Comparison of ENCODE assay signal across 33 cellular contexts in genomic region chr14:43692706-43693105, GRCh38.
"Had no signal": no experiment of that assay in that cellular context is flagged by ENCODE, and none has a peak within 500 bp of the region (broad histone marks: within the 10 kb centered on the region; RNA-seq: fewer than 3 reads in every experiment).

No MANE protein-coding gene starts in this region.

- H3K27me3 Mint-ChIP-seq: activated CD4-positive, alpha-beta memory T cell treated with anti-CD3 and anti-CD28 coated beads, Interleukin-2, amount 10 ng/mL, durations not matched to agents 7 days and 5 days; activated CD8-positive, alpha-beta memory T cell treated with anti-CD3 and anti-CD28 coated beads, Interleukin-2, amount 10 ng/mL, durations not matched to agents 7 days and 5 days; activated naive CD4-positive, alpha-beta T cell treated with anti-CD3 and anti-CD28 coated beads, Interleukin-2, amount 10 ng/mL, durations not matched to agents 7 days and 5 days; activated naive CD8-positive, alpha-beta T cell; central memory CD8-positive, alpha-beta T cell had no signal

- H3K4me1 Mint-ChIP-seq: activated CD4-positive, alpha-beta memory T cell treated with anti-CD3 and anti-CD28 coated beads, Interleukin-2, amount 10 ng/mL, durations not matched to agents 7 days and 5 days; activated CD8-positive, alpha-beta memory T cell treated with anti-CD3 and anti-CD28 coated beads, Interleukin-2, amount 10 ng/mL, durations not matched to agents 7 days and 5 days; activated naive CD4-positive, alpha-beta T cell treated with anti-CD3 and anti-CD28 coated beads, Interleukin-2, amount 10 ng/mL, durations not matched to agents 7 days and 5 days; central memory CD8-positive, alpha-beta T cell had no signal

- H3K36me3 Mint-ChIP-seq: activated CD8-positive, alpha-beta memory T cell treated with anti-CD3 and anti-CD28 coated beads, Interleukin-2, amount 10 ng/mL, durations not matched to agents 7 days and 5 days; activated naive CD4-positive, alpha-beta T cell treated with anti-CD3 and anti-CD28 coated beads, Interleukin-2, amount 10 ng/mL, durations not matched to agents 7 days and 5 days; activated naive CD8-positive, alpha-beta T cell had no signal

- DNase-seq: activated CD4-positive, alpha-beta memory T cell treated with anti-CD3 and anti-CD28 coated beads, Interleukin-2, amount 10 ng/mL, durations not matched to agents 7 days and 5 days; activated CD4-positive, alpha-beta T cell treated with anti-CD3 and anti-CD28 coated beads for 1 hour; activated CD4-positive, alpha-beta T cell treated with anti-CD3 and anti-CD28 coated beads for 48 hours; activated CD4-positive, CD25-positive, alpha-beta regulatory T cell; activated CD8-positive, alpha-beta memory T cell treated with anti-CD3 and anti-CD28 coated beads for 24 hours; activated CD8-positive, alpha-beta memory T cell treated with anti-CD3 and anti-CD28 coated beads, Interleukin-2, amount 10 ng/mL, durations not matched to agents 7 days and 5 days; activated CD8-positive, alpha-beta memory T cell treated with anti-CD3 and anti-CD28 coated beads, Interleukin-2, amount 50 U/mL, for 48 hours; activated effector memory CD4-positive, alpha-beta T cell treated with Interleukin-2 at 50 U/mL for 16 hours; activated naive CD4-positive, alpha-beta T cell treated with anti-CD3 and anti-CD28 coated beads, Interleukin-2, amount 10 ng/mL, durations not matched to agents 7 days and 5 days; activated T-cell treated with anti-CD3 and anti-CD28 coated beads, Interleukin-2, amount 50 U/mL, for 48 hours; amygdala; NCI-H1105; NCI-H1417 treated with DMSO at 0.1 percent for 48 hours; NCI-H187 treated with DMSO at 0.1 percent for 48 hours; NCI-H2081; NCI-H345; NCI-H524 treated with DMSO at 0.1 percent for 48 hours; NK-92 treated with Interleukin-12 subunit alpha and Interleukin-12 subunit beta, amount 100 ng/mL, for 24 hours; PC-3; Peyer's patch; SIG-M5; SW 1271; T-helper 1 cell; T-helper 2 cell; T-helper 9 cell; WERI-Rb-1 had no signal

- H3K9me3 ChIP-seq: ascending aorta, Peyer's patch had no signal

- H3K4me1 ChIP-seq: ascending aorta, Peyer's patch had no signal

- H3K27ac ChIP-seq: ascending aorta, cardiac muscle cell, Peyer's patch, RWPE1, WERI-Rb-1 had no signal

- ATAC-seq: activated CD8-positive, alpha-beta memory T cell treated with anti-CD3 and anti-CD28 coated beads, Interleukin-2, amount 10 ng/mL, durations not matched to agents 7 days and 5 days; K562; PC-3; Right ventricle myocardium inferior had no signal

- H3K4me3 ChIP-seq: ascending aorta, cardiac muscle cell, K562, Peyer's patch had no signal

- H3K27me3 ChIP-seq: ascending aorta, cardiac muscle cell, Peyer's patch had no signal

- H3K4me3 Mint-ChIP-seq: activated CD4-positive, alpha-beta memory T cell treated with anti-CD3 and anti-CD28 coated beads, Interleukin-2, amount 10 ng/mL, durations not matched to agents 7 days and 5 days; activated CD8-positive, alpha-beta memory T cell treated with anti-CD3 and anti-CD28 coated beads, Interleukin-2, amount 10 ng/mL, durations not matched to agents 7 days and 5 days; activated naive CD4-positive, alpha-beta T cell treated with anti-CD3 and anti-CD28 coated beads, Interleukin-2, amount 10 ng/mL, durations not matched to agents 7 days and 5 days; activated naive CD8-positive, alpha-beta T cell; central memory CD8-positive, alpha-beta T cell had no signal

- H3K36me3 ChIP-seq: ascending aorta, cardiac muscle cell, Peyer's patch, WERI-Rb-1 had no signal

- H3K27ac Mint-ChIP-seq: activated CD4-positive, alpha-beta memory T cell treated with anti-CD3 and anti-CD28 coated beads, Interleukin-2, amount 10 ng/mL, durations not matched to agents 7 days and 5 days; activated CD8-positive, alpha-beta memory T cell treated with anti-CD3 and anti-CD28 coated beads, Interleukin-2, amount 10 ng/mL, durations not matched to agents 7 days and 5 days; activated naive CD4-positive, alpha-beta T cell treated with anti-CD3 and anti-CD28 coated beads, Interleukin-2, amount 10 ng/mL, durations not matched to agents 7 days and 5 days; activated naive CD8-positive, alpha-beta T cell had no signal
